ENCODE assay signal across 27 cellular contexts in the genomic region with DNA sequence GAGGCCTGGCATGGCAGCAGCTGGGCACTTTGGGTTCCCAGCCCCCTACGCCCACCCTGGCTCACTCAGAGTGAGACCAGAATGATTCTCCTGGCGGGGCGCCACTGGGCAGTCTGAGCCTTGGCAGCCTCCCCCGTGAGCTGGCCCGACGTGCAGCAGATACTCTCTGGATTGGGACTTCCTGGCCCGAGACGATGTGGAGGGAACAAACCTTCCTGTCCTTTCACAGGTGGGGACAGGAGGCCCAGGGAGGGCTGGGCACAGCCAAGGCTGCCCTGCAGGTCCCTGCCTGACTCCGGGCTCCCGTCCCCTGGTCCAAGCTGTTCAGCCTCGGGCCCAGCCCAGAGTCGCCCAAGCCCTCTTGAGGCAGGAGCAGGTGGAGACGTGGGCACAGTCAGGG. TPM values are rescaled to one million over a fixed set of nuclear protein-coding genes. Genes with fewer than 3 reads are reported as not detected.
DNase-seq lines count a peak whose midpoint lies in the region; ATAC-seq, FAIRE-seq and TF ChIP-seq lines count a peak whose summit lies in the region.
"Had no signal": no experiment of that assay in that cellular context is flagged by ENCODE, and none has a peak within 500 bp of the region (broad histone marks: within the 10 kb centered on the region; RNA-seq: fewer than 3 reads in every experiment).

No MANE protein-coding gene starts in this region.

- FAIRE-seq in kidney (lab: Jason Lieb, UNC) = no peak

- no peak overlapping the region for H3K4me3 ChIP-seq in kidney (ENCODE audit: low read length in 2 of 2)
- H3K4me3 ChIP-seq in endodermal cell (ENCODE audit: low read length) = no peak overlapping the region
- H3K4me3 ChIP-seq: adrenal gland, spleen, tibial nerve had no signal

- ATAC-seq in sciatic nerve (no peak), GM21786 (IDR thresholded peaks at IDR 0.05; ENCODE audit: unreplicated experiment) (no peak), T-cell (replicated peaks in 1 of 4) (no peak)
- ATAC-seq: left colon; PC-3; stimulated activated naive CD8-positive, alpha-beta T cell treated with anti-CD3 and anti-CD28 coated beads, Interleukin-15, Interleukin-2, amounts not matched to agents 100 U/mL and 50 U/mL, for 24 hours had no signal

- H3K36me3 ChIP-seq in kidney (ENCODE audit: control insufficient read depth in 1 of 2, insufficient read depth in 2 of 2, low read length in 2 of 2) (peaks cover 27 to 28% of the 10 kb centered on the region in 2 donors), endodermal cell (ENCODE audit: control insufficient read depth, insufficient read depth, low read length) (peaks cover 20% of the 10 kb centered on the region)

- peak; percentile 37 for DNase-seq in DMS 273 (lab: John Stamatoyannopoulos, UW; ENCODE audit: unreplicated experiment)
- DNase-seq in DMS 273 treated with DMSO at 0.1 percent for 48 hours (lab: John Stamatoyannopoulos, UW) = no peak
- DNase-seq in astrocyte of the hippocampus (ENCODE audit: low read depth, low spot score) = peak; percentile 37
- peak; percentile 79 for DNase-seq in kidney
- DNase-seq in sciatic nerve (ENCODE audit: low spot score) = peak; percentile 62
- no peak for DNase-seq in endodermal cell
- DNase-seq in T-cell = no peak
- DNase-seq: activated CD4-positive, alpha-beta T cell treated with anti-CD3 and anti-CD28 coated beads for 4 hours; activated effector memory CD4-positive, alpha-beta T cell treated with Interleukin-2 at 50 U/mL for 16 hours; dermis blood vessel endothelial cell; DMS79; GOT3; NCI-H1092 treated with DMSO at 0.1 percent for 48 hours; NCI-H2029 treated with DMSO at 0.1 percent for 48 hours; NCI-H446; PC-3; stimulated activated CD4-positive, alpha-beta T cell treated with anti-CD3 and anti-CD28 coated beads, Interleukin-4, amount 100 ng/mL, for 4 hours; stimulated activated naive CD8-positive, alpha-beta T cell treated with anti-CD3 and anti-CD28 coated beads, Interleukin-15, Interleukin-2, amounts not matched to agents 100 U/mL and 50 U/mL, for 24 hours; T-helper 1 cell had no signal

- no peaks in the 10 kb centered on the region for H3K9me3 Mint-ChIP-seq in endodermal cell
- no peaks in the 10 kb centered on the region for H3K9me3 Mint-ChIP-seq in T-cell
- H3K9me3 Mint-ChIP-seq: CD8-positive, alpha-beta memory T cell had no signal

- intact Hi-C loops in kidney (cut with DNase I) = no loop called here
- intact Hi-C loops in sciatic nerve (cut with DNase I) = no loop called here

- H3K27ac ChIP-seq in kidney (ENCODE audit: low read depth in 2 of 2, low read length in 2 of 2) (no peak overlapping the region), endodermal cell (ENCODE audit: low read depth, low read length) (no peak overlapping the region)
- H3K27ac ChIP-seq: 22Rv1, adrenal gland, HL-60, tibial nerve had no signal

- CTCF ChIA-PET in T-cell (lab: Charles Lee) = no interaction called here

- H3K4me1 Mint-ChIP-seq in endodermal cell (no peaks in the 10 kb centered on the region), T-cell (peaks cover 0 to 6% (median 6%) of the 10 kb centered on the region in 3 donors)

- no peak for TF ChIP-seq CTCF in kidney (IDR thresholded peaks at IDR 0.05; ENCODE audit: borderline replicate concordance, extremely low read depth, insufficient read depth)
- no peak for TF ChIP-seq CTCF in endodermal cell (conservative IDR thresholded peaks at IDR 0.05)

- whole genome bisulfite sequencing in endodermal cell (ENCODE audit: insufficient coverage in 1 of 2, insufficient read length in 1 of 2), 2 experiments = 87 to 95% methylated on average over 6 to 13 of the region's 13 CpGs

- no peaks in the 10 kb centered on the region for H3K9me3 ChIP-seq in kidney (ENCODE audit: control insufficient read depth in 1 of 2, low read length in 2 of 2)
- no peaks in the 10 kb centered on the region for H3K9me3 ChIP-seq in endodermal cell (ENCODE audit: control insufficient read depth, low read length)
- H3K9me3 ChIP-seq: adrenal gland, spleen, tibial nerve had no signal

- H3K27ac Mint-ChIP-seq in endodermal cell = no peak overlapping the region
- no peak overlapping the region for H3K27ac Mint-ChIP-seq in T-cell

- no peak overlapping the region for H3K4me3 Mint-ChIP-seq in endodermal cell
- H3K4me3 Mint-ChIP-seq in T-cell = no peak overlapping the region

- POLR2A ChIA-PET in T-cell (lab: Charles Lee) = no interaction called here

- H3K4me1 ChIP-seq in kidney (ENCODE audit: control insufficient read depth in 1 of 2, insufficient read depth in 1 of 2, low read depth in 1 of 2, low read length in 2 of 2) (no peaks in the 10 kb centered on the region), endodermal cell (ENCODE audit: control insufficient read depth, insufficient read depth, low read length) (no peaks in the 10 kb centered on the region)
- H3K4me1 ChIP-seq: adrenal gland had no signal

- H3K36me3 Mint-ChIP-seq in endodermal cell (ENCODE audit: low read depth) (peaks cover 44% of the 10 kb centered on the region), T-cell (peaks cover 28% of the 10 kb centered on the region)

- no peaks in the 10 kb centered on the region for H3K27me3 ChIP-seq in endodermal cell (ENCODE audit: control insufficient read depth, insufficient read depth, low read length, poor library complexity, severe bottlenecking)
- H3K27me3 ChIP-seq: adrenal gland, spleen, tibial nerve had no signal

- H3K9ac ChIP-seq in kidney (ENCODE audit: low read length in 2 of 2) (no peak overlapping the region), endodermal cell (ENCODE audit: extremely low read depth, low read length, poor library complexity, severe bottlenecking) (no peak overlapping the region)

- no peaks in the 10 kb centered on the region for H3K27me3 Mint-ChIP-seq in endodermal cell (ENCODE audit: insufficient read depth)
- no peaks in the 10 kb centered on the region for H3K27me3 Mint-ChIP-seq in T-cell
- H3K27me3 Mint-ChIP-seq: CD8-positive, alpha-beta memory T cell had no signal

RNA-seq across cellular contexts. Expression of gene ADD1, which starts 17.9 kb away (rescaled TPM):
- total RNA-seq in kidney (313 TPM), sciatic nerve (429 TPM), endodermal cell (100 to 1,000 TPM; 231 to 257 TPM), T-cell (100 to 1,000 TPM; 241 to 274 (median 256) TPM)
- polyA plus RNA-seq in kidney (ENCODE audit: insufficient read depth, low read depth, low replicate concordance) = 232 TPM
- polyA plus RNA-seq in endodermal cell (2013, experiment 1 of 2) = 244 TPM
- 230 TPM for polyA plus RNA-seq in endodermal cell (2013, experiment 2 of 2)

RNA-seq across cellular contexts. Expression of gene SH3BP2, which starts 32.9 kb away (rescaled TPM):
- 128 TPM for total RNA-seq in kidney
- polyA plus RNA-seq in kidney (ENCODE audit: insufficient read depth, low read depth, low replicate concordance) = 27.3 TPM
- total RNA-seq in sciatic nerve = 82.7 TPM
- 10 to 100 TPM; 40.5 to 43.8 TPM for total RNA-seq in endodermal cell
- 28.2 TPM for polyA plus RNA-seq in endodermal cell (2013, experiment 1 of 2)
- 21.3 TPM for polyA plus RNA-seq in endodermal cell (2013, experiment 2 of 2)
- total RNA-seq in T-cell = 10 to 100 TPM; 44.0 to 68.2 (median 49.7) TPM

Comparison
In these comparisons a context has a peak if more than half of its experiments do, and no peak if none do; other contexts are left out.
1. DNase-seq: peak in DMS 273 (single experiment), astrocyte of the hippocampus (single experiment), kidney (single experiment) and sciatic nerve (single experiment); none in DMS 273 treated with DMSO at 0.1 percent for 48 hours (single experiment), endodermal cell (single experiment) and T-cell (0 of 34).